In genomic region chr15:34101366-34102174, GRCh38 we compare ENCODE assay signal across 8 cellular contexts. TPM values are rescaled to one million over a fixed set of nuclear protein-coding genes. Genes with fewer than 3 reads are reported as not detected.
DNase-seq lines count a peak whose midpoint lies in the region; ATAC-seq and TF ChIP-seq lines count a peak whose summit lies in the region.

Gene EMC7, minus strand, starts transcription at chr15:34101862. Its CDS starts 23 bp downstream, at chr15:34101839.
Gene PGBD4, plus strand, starts transcription at chr15:34102083. Its CDS starts 449 bp downstream, at chr15:34102532.

- DNase-seq in COLO668 (lab: John Stamatoyannopoulos, UW; ENCODE audit: unreplicated experiment) (peak; percentile 98), GM20000 (ENCODE audit: low spot score) (peak; percentile 89), HS-5 (ENCODE audit: low read depth) (peak; percentile 97), NK-92 (lab: John Stamatoyannopoulos, UW; ENCODE audit: unreplicated experiment) (peak; percentile 95), lower lobe of right lung (peak; percentile 99)
- DNase-seq in activated CD8-positive, alpha-beta memory T cell treated with anti-CD3 and anti-CD28 coated beads for 24 hours: peak; percentile 100
- DNase-seq in effector CD4-positive, alpha-beta T cell: peak; percentile 100
- DNase-seq in stimulated activated CD4-positive, alpha-beta T cell treated with anti-CD3 and anti-CD28 coated beads, TNF-alpha, amount 100 ng/mL, for 1 hour (ENCODE audit: low read depth in 3 of 3, low spot score in 1 of 3): peak; percentile 95 to 98 (median 97)

- intact Hi-C loops in lower lobe of right lung (cut with DNase I): no loop called here

- TF ChIP-seq CTCF in GM20000 (IDR thresholded peaks at IDR 0.05; ENCODE audit: extremely low read depth, missing control alignments) (no peak), lower lobe of right lung (IDR thresholded peaks at IDR 0.05) (no peak)

- no peaks in the 10 kb centered on the region for H3K9me3 ChIP-seq in lower lobe of right lung

- peak; percentile 100 for ATAC-seq in lower lobe of right lung

- H3K36me3 ChIP-seq in lower lobe of right lung: no peaks in the 10 kb centered on the region

- H3K4me1 ChIP-seq in lower lobe of right lung: peaks cover 25% of the 10 kb centered on the region

- H3K27ac ChIP-seq in lower lobe of right lung: peak within 1 kb of the TSS; percentile 91

- H3K4me3 ChIP-seq in lower lobe of right lung: peak within 1 kb of the TSS; percentile 78

- H3K27me3 ChIP-seq in lower lobe of right lung (ENCODE audit: low read depth): no peaks in the 10 kb centered on the region

RNA-seq across cellular contexts. Expression of gene EMC7, which starts in this region (rescaled TPM):
- 63.1 TPM for total RNA-seq in lower lobe of right lung

RNA-seq across cellular contexts. Expression of gene PGBD4, which starts in this region (rescaled TPM):
- 1.5 TPM for total RNA-seq in lower lobe of right lung

Comparison
In these comparisons a context has a peak if more than half of its experiments do, and no peak if none do; other contexts are left out.
1. Peak in every context shown above with its lines: DNase-seq, ATAC-seq, H3K4me3 ChIP-seq and H3K27ac ChIP-seq.